Comparison of ENCODE assay signal across 9 cellular contexts in the genomic region with DNA sequence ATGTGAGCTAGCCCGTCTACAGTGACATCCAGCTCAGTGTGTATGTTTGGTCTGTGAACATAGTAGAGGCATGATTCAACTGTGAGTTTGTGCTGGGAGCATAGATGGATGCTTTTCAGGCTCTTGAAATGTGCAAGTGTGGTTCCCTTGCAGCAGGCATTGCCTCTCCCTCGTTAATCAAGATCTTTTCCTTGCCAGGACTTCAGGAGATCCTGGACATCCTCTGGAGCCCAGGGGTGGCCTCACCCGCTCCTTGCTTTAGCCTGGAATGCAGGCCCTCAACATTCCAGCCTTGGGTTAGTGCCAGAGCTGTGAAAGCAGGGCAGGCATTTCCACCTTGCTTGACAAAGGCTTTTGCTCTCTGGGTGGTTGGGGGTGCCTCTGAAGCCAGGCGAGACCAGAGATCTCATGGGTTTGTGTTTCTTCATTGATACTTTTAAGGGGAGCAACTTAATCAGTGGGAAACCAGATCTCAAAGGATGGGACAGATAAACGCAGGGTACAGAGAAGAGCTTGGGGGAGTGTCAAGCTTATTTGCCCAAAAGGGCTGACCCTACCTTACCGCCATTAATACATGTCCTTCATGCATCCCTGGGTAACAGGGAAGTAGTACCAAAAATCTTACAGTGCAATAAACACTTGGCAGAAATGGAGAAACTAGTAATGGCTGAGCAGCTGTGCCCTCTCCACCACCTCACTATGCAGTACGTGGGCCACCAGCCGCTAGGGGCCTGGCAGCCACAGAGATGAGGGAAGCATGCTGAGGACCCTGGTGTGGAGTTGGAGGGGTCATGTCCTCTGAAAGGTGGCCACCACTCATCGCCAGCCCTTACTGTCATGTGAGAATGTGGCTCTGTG.
DNase-seq lines count a peak whose midpoint lies in the region; ATAC-seq and TF ChIP-seq lines count a peak whose summit lies in the region.
"Had no signal": no experiment of that assay in that cellular context is flagged by ENCODE, and none has a peak within 500 bp of the region (broad histone marks: within the 10 kb centered on the region; RNA-seq: fewer than 3 reads in every experiment).

No MANE protein-coding gene starts in this region.

- H3K4me1 ChIP-seq in adrenal gland (replicated peaks in 1 of 2) = peaks cover 0 to 4% of the 10 kb centered on the region in 2 donors

- peak overlapping the region in 1 of 2 donors; percentile 21 for H3K4me3 Mint-ChIP-seq in effector memory CD8-positive, alpha-beta T cell

- no peak for TF ChIP-seq POLR2A in adrenal gland (IDR thresholded peaks at IDR 0.05)

- H3K4me3 ChIP-seq in adrenal gland = no peak overlapping the region

- no peak for ATAC-seq in effector memory CD8-positive, alpha-beta T cell (replicated peaks)
- peak; percentile 11 for ATAC-seq in omental fat pad (ENCODE audit: low FRiP score)
- no peak for ATAC-seq in HG03460 (IDR thresholded peaks at IDR 0.05; ENCODE audit: unreplicated experiment)

- no peaks in the 10 kb centered on the region for H3K27me3 Mint-ChIP-seq in effector memory CD8-positive, alpha-beta T cell

- no peaks in the 10 kb centered on the region for H3K9me3 ChIP-seq in adrenal gland (replicated peaks in 1 of 3)

- H3K36me3 ChIP-seq in adrenal gland (replicated peaks in 1 of 2) = no peaks in the 10 kb centered on the region

- H3K27ac ChIP-seq in adrenal gland = no peak overlapping the region

- DNase-seq in EL (peak; percentile 81), M059J (ENCODE audit: low read depth) (peak; percentile 83), omental fat pad (ENCODE audit: low spot score) (no peak), SW 1271 (lab: John Stamatoyannopoulos, UW) (no peak), adrenal gland (no peak)
- no peak for DNase-seq in effector memory CD8-positive, alpha-beta T cell
- DNase-seq: foreskin melanocyte had no signal

- intact Hi-C loops in adrenal gland (cut with DNase I) = no loop called here

- WGBS in adrenal gland, 4 donors = 86 to 91% (median 89%) methylated on average over 7 to 9 of the region's 9 CpGs

- no peaks in the 10 kb centered on the region for H3K9me3 Mint-ChIP-seq in effector memory CD8-positive, alpha-beta T cell
- H3K9me3 Mint-ChIP-seq: IgD-negative memory B cell had no signal

- H3K27me3 ChIP-seq in adrenal gland = no peaks in the 10 kb centered on the region

- peak overlapping the region; percentile 33 to 41 for H3K27ac Mint-ChIP-seq in effector memory CD8-positive, alpha-beta T cell

- H3K4me1 Mint-ChIP-seq in effector memory CD8-positive, alpha-beta T cell (ENCODE audit: low read depth in 2 of 2) = peaks cover 66 to 76% of the 10 kb centered on the region in 2 donors

- peaks cover 6% of the 10 kb centered on the region for H3K36me3 Mint-ChIP-seq in effector memory CD8-positive, alpha-beta T cell (ENCODE audit: insufficient read depth)

- TF ChIP-seq CTCF in omental fat pad (IDR thresholded peaks at IDR 0.05) (no peak), adrenal gland (IDR thresholded peaks at IDR 0.05) (no peak)

Comparison
In these comparisons a context has a peak if more than half of its experiments do, and no peak if none do; other contexts are left out.
1. DNase-seq: peak in EL (single experiment) and M059J (single experiment); none in effector memory CD8-positive, alpha-beta T cell (0 of 3), omental fat pad (single experiment), SW 1271 (0 of 2) and adrenal gland (0 of 7).